8 cellular contexts compared by ENCODE assay signal in genomic region chr12:22624573-22624907, GRCh38. TPM values are rescaled to one million over a fixed set of nuclear protein-coding genes. Genes with fewer than 3 reads are reported as not detected.
DNase-seq lines count a peak whose midpoint lies in the region; ATAC-seq, FAIRE-seq and TF ChIP-seq lines count a peak whose summit lies in the region.

No MANE protein-coding gene starts in this region.

- no peaks in the 10 kb centered on the region for H3K27me3 ChIP-seq in ovary

- H3K4me3 ChIP-seq in A549, result peak overlapping the region; percentile 70
- H3K4me3 ChIP-seq in SK-N-MC, result peak overlapping the region; percentile 87
- peak overlapping the region; percentile 95 for H3K4me3 ChIP-seq in ovary

- ATAC-seq in A549, result peak; percentile 52 to 54
- peak; percentile 7 for ATAC-seq in GM21360 (IDR thresholded peaks at IDR 0.05; ENCODE audit: unreplicated experiment)
- ATAC-seq in GM18870 (IDR thresholded peaks at IDR 0.05; ENCODE audit: unreplicated experiment), result no peak

- no peaks in the 10 kb centered on the region for H3K36me3 ChIP-seq in SK-N-MC (ENCODE audit: insufficient read depth, low read length)
- no peaks in the 10 kb centered on the region for H3K36me3 ChIP-seq in ovary

- TF ChIP-seq POLR2A in A549 (IDR thresholded peaks at IDR 0.05; ENCODE audit: low read length) (no peak), ovary (IDR thresholded peaks at IDR 0.05) (no peak)

- intact Hi-C loops in ovary (cut with DNase I), result loop anchor here in 1 of 4 donors (10.0 kb wide), 1 partner anchor 80 kb away; the partner anchor contains the start of gene C2CD5

- H3K9me3 ChIP-seq in A549 (no peaks in the 10 kb centered on the region), SK-N-MC (ENCODE audit: low read depth, low read length) (no peaks in the 10 kb centered on the region), ovary (no peaks in the 10 kb centered on the region)

- H3K4me2 ChIP-seq in A549, result peak overlapping the region; percentile 94

- H3K9ac ChIP-seq in SK-N-MC (ENCODE audit: insufficient read length), result peak overlapping the region; percentile 97

- CTCF ChIA-PET in A549 (lab: Yijun Ruan, JAX), result interaction anchor here (0.7 to 1.3 kb wide), 5 partner anchors 31 to 178 kb away, joined by 3 to 8 read pairs (median 3); partner anchors contain the start of gene C2CD5

- FAIRE-seq in A549 (lab: Jason Lieb, UNC), result no peak

- POLR2A ChIA-PET in A549 (lab: Yijun Ruan, JAX), result interaction anchor here (0.8 to 2.4 kb wide), 9 partner anchors 13 to 112 kb away, joined by 3 to 33 read pairs (median 3); partner anchors contain the start of gene C2CD5

- H3K27ac ChIP-seq in A549, result peak overlapping the region; percentile 91 to 99
- H3K27ac ChIP-seq in SK-N-MC, result peak overlapping the region; percentile 82
- H3K27ac ChIP-seq in ovary, result peak overlapping the region; percentile 94 to 97

- TF ChIP-seq EP300 in A549 (IDR thresholded peaks at IDR 0.05) (no peak), ovary (IDR thresholded peaks at IDR 0.05) (no peak)

- H3K4me1 ChIP-seq in A549 (peaks cover 15% of the 10 kb centered on the region; the same call in 2 of the 3 replicates), ovary (ENCODE audit: insufficient read depth) (no peaks in the 10 kb centered on the region)

- no peak for TF ChIP-seq CTCF in A549 (IDR thresholded peaks at IDR 0.05)
- no peak for TF ChIP-seq CTCF in ovary (IDR thresholded peaks at IDR 0.05)

- WGBS in A549 (ENCODE audit: missing lambda C conversion rate), result 30% methylated on average over 11 of the region's 11 CpGs
- WGBS in ovary, 3 donors, result 12 to 18% (median 17%) methylated on average over 11 of the region's 11 CpGs

- TF ChIP-seq RAD21 in A549 (conservative IDR thresholded peaks at IDR 0.05 in 1 of 2, IDR thresholded peaks at IDR 0.05 in 1 of 2), result no peak

- peak in 1 of 2 experiments; percentile 13 for DNase-seq in A549 (ENCODE audit: low read depth in 1 of 2, low spot score in 1 of 2)
- DNase-seq in SK-N-MC (ENCODE audit: low read depth, low spot score), result no peak
- peak; percentile 8 for DNase-seq in fibroblast of gingiva (ENCODE audit: low read depth)
- no peak for DNase-seq in ovary
- no peak for DNase-seq in foreskin melanocyte
- DNase-seq in retina, result no peak

TF ChIP-seq in A549, 52 proteins besides CTCF, POLR2A, EP300 and RAD21:
- peak; percentile 74 for TF ChIP-seq HOXB5 (CRISPR knock-in tag; IDR thresholded peaks at IDR 0.05)
- no peak for TF ChIP-seq PHF8 (IDR thresholded peaks at IDR 0.05; ENCODE audit: borderline replicate concordance, low read depth)
- no peak for TF ChIP-seq EHMT2 (IDR thresholded peaks at IDR 0.05; ENCODE audit: low read depth)

RNA-seq across cellular contexts. Expression of gene ETNK1, which starts 0.4 kb away (rescaled TPM):
- polyA plus RNA-seq in A549 (2011; rRNA removed) (52.7 and 58.8 TPM in 2 replicates), A549 (2017; fragmentation: RNase III; extraction: RNeasy Plus Mini Kit Qiagen cat#74134 plus additional on column Dnase treatment) (20.3 to 23.1 TPM (median 20.9 TPM) in 3 replicates), ovary (10 to 100 TPM; 11.9 to 19.3 TPM)
- polyA plus RNA-seq in A549 (2012; cell fraction: cytosol; rRNA removed), result 12.2 and 19.5 TPM in 2 replicates
- polyA plus RNA-seq in A549 (2012; cell fraction: nucleus; rRNA removed), result 18.6 and 32.7 TPM in 2 replicates
- polyA minus RNA-seq in A549 (2011; rRNA and poly(A)+ RNA removed), result 160 TPM in 2 replicates
- 10 to 100 TPM; 27.4 to 50.6 (median 42.0) TPM for total RNA-seq in ovary
